In the genomic region with DNA sequence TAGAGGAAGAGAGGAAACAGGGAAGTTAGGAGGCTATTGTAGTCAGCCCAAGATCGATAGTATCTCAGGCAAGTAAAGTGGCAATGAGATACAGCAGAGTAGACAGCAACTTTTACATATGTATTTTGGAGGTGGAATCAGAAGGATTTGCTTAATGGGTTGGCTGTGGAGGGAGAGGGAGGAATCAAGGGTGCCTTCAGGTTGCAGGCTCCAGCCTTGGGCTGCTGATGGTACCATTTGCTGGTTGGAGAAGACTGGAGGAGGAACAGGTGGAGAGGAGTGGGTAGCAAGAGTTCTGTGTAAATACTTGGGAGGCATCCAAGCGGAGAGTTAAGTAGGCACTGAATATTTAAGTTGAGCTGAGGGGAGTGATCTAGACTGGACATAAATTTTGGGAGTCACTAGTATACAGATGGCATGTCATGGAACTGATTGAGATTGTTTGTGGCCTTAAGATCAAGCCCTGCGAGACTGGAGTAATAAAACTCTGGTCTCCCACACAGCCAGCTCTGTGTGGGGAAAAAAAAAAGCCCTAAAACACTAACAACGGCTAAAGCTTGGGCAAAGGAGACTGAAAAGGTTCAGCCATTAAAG, we compare ENCODE assay signal across 1 cellular context.
TF ChIP-seq lines count a peak whose summit lies in the region.

No MANE protein-coding gene starts in this region.

TF ChIP-seq in K562, 482 proteins besides CTCF, POLR2A, EP300 and RAD21 (continued from another document and continues in another):
- TF ChIP-seq, protein P1, sequence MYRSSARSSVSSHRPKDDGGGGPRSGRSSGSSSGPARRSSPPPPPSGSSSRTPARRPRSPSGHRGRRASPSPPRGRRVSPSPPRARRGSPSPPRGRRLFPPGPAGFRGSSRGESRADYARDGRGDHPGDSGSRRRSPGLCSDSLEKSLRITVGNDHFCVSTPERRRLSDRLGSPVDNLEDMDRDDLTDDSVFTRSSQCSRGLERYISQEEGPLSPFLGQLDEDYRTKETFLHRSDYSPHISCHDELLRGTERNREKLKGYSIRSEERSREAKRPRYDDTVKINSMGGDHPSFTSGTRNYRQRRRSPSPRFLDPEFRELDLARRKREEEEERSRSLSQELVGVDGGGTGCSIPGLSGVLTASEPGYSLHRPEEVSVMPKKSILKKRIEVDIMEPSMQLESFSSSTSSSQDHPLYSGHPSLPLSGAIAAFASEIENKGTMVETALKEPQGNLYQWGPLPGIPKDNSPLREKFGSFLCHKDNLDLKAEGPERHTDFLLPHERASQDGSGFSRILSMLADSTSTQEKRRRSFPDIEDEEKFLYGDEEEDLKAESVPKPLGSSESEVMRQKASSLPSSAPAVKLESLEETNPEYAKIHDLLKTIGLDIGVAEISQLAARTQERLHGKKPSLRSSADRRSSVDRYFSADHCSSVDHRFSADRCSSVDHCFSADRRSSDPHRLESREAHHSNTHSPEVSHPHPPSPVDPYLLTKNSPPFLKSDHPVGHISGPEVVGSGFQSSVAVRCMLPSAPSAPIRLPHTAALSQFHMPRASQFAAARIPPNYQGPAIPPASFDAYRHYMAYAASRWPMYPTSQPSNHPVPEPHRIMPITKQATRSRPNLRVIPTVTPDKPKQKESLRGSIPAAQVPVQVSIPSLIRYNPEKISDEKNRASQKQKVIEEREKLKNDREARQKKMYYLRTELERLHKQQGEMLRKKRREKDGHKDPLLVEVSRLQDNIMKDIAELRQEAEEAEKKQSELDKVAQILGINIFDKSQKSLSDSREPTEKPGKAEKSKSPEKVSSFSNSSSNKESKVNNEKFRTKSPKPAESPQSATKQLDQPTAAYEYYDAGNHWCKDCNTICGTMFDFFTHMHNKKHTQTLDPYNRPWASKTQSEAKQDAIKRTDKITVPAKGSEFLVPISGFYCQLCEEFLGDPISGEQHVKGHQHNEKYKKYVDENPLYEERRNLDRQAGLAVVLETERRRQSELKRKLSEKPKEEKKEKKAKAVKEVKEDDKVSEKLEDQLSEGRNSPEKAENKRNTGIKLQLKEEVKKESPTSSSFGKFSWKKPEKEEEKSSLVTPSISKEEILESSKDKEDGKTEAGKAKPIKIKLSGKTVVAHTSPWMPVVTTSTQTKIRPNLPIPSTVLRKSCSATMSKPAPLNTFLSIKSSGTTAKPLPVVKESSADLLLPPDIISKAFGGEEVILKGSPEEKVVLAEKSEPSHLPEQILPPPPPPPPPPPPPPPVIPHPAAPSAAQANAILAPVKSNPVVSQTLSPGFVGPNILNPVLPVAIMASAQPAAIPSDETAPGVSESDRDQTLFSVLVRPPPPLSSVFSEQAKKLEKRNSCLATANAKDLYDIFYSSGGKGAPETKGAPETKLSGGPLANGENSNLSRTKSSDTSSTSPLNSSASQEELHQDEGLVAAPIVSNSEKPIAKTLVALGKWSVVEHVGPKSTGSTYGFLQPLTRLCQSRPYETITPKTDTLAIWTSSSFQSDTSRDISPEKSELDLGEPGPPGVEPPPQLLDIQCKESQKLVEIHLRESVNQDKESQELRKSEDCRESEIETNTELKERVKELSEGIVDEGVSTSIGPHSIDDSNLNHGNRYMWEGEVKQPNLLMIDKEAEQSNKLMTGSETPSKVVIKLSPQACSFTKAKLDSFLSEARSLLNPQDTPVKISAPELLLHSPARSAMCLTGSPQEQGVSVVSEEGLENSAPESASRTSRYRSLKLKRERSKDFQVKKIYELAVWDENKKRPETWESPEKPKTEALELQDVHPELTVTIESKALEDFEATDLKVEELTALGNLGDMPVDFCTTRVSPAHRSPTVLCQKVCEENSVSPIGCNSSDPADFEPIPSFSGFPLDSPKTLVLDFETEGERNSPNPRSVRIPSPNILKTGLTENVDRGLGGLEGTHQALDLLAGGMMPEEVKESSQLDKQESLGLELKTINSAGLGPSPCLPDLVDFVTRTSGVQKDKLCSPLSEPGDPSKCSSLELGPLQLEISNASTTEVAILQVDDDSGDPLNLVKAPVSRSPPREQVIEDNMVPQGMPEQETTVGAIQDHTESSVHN (IDR thresholded peaks at IDR 0.05; ENCODE audit: borderline replicate concordance in 1 of 2, low read depth in 1 of 2) = no peak
- TF ChIP-seq, protein P2, sequence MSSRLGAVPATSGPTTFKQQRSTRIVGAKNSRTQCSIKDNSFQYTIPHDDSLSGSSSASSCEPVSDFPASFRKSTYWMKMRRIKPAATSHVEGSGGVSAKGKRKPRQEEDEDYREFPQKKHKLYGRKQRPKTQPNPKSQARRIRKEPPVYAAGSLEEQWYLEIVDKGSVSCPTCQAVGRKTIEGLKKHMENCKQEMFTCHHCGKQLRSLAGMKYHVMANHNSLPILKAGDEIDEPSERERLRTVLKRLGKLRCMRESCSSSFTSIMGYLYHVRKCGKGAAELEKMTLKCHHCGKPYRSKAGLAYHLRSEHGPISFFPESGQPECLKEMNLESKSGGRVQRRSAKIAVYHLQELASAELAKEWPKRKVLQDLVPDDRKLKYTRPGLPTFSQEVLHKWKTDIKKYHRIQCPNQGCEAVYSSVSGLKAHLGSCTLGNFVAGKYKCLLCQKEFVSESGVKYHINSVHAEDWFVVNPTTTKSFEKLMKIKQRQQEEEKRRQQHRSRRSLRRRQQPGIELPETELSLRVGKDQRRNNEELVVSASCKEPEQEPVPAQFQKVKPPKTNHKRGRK (tag; IDR thresholded peaks at IDR 0.05) = no peak
- TF ChIP-seq DACH1 (IDR thresholded peaks at IDR 0.05; ENCODE audit: partially characterized antibody) = no peak
- TF ChIP-seq ZC3H11A (IDR thresholded peaks at IDR 0.05; ENCODE audit: low read depth, low read length) = no peak
- TF ChIP-seq CBFA2T3 (IDR thresholded peaks at IDR 0.05) = 0 out of 2 replicates have a peak, but pooled peaks have one; percentile 6
- peak; percentile 68 for TF ChIP-seq MEIS2 (IDR thresholded peaks at IDR 0.05; ENCODE audit: partially characterized antibody)
- no peak for TF ChIP-seq ZNF165 (CRISPR knock-in tag; IDR thresholded peaks at IDR 0.05; ENCODE audit: borderline replicate concordance)
- TF ChIP-seq RBM15 (IDR thresholded peaks at IDR 0.05; ENCODE audit: insufficient read depth, low read length) = no peak
- 0 out of 2 replicates have a peak, but pooled peaks have one; percentile 10 for TF ChIP-seq NFIC (IDR thresholded peaks at IDR 0.05)
- TF ChIP-seq IFI16 (CRISPR knock-in tag; IDR thresholded peaks at IDR 0.05) = no peak
- no peak for TF ChIP-seq SETDB1 (IDR thresholded peaks at IDR 0.05; ENCODE audit: low read length)
- TF ChIP-seq, protein P3, sequence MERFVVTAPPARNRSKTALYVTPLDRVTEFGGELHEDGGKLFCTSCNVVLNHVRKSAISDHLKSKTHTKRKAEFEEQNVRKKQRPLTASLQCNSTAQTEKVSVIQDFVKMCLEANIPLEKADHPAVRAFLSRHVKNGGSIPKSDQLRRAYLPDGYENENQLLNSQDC (CRISPR knock-in tag; IDR thresholded peaks at IDR 0.05) = no peak
- TF ChIP-seq, protein P4, sequence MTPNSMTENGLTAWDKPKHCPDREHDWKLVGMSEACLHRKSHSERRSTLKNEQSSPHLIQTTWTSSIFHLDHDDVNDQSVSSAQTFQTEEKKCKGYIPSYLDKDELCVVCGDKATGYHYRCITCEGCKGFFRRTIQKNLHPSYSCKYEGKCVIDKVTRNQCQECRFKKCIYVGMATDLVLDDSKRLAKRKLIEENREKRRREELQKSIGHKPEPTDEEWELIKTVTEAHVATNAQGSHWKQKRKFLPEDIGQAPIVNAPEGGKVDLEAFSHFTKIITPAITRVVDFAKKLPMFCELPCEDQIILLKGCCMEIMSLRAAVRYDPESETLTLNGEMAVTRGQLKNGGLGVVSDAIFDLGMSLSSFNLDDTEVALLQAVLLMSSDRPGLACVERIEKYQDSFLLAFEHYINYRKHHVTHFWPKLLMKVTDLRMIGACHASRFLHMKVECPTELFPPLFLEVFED (CRISPR knock-in tag; conservative IDR thresholded peaks at IDR 0.05) = peak; percentile 79
- TF ChIP-seq, protein P5, sequence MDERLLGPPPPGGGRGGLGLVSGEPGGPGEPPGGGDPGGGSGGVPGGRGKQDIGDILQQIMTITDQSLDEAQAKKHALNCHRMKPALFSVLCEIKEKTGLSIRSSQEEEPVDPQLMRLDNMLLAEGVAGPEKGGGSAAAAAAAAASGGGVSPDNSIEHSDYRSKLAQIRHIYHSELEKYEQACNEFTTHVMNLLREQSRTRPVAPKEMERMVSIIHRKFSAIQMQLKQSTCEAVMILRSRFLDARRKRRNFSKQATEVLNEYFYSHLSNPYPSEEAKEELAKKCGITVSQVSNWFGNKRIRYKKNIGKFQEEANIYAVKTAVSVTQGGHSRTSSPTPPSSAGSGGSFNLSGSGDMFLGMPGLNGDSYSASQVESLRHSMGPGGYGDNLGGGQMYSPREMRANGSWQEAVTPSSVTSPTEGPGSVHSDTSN (CRISPR knock-in tag; IDR thresholded peaks at IDR 0.05; ENCODE audit: low read depth) = no peak
- TF ChIP-seq, protein P5 (tag; conservative IDR thresholded peaks at IDR 0.05; ENCODE audit: low read depth) = peak; percentile 88
- no peak for TF ChIP-seq ZNF445 (CRISPR knock-in tag; IDR thresholded peaks at IDR 0.05; ENCODE audit: low read depth)
- TF ChIP-seq, protein P6, sequence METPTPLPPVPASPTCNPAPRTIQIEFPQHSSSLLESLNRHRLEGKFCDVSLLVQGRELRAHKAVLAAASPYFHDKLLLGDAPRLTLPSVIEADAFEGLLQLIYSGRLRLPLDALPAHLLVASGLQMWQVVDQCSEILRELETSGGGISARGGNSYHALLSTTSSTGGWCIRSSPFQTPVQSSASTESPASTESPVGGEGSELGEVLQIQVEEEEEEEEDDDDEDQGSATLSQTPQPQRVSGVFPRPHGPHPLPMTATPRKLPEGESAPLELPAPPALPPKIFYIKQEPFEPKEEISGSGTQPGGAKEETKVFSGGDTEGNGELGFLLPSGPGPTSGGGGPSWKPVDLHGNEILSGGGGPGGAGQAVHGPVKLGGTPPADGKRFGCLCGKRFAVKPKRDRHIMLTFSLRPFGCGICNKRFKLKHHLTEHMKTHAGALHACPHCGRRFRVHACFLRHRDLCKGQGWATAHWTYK (CRISPR knock-in tag; IDR thresholded peaks at IDR 0.05) = no peak
- no peak for TF ChIP-seq SMAD2 (IDR thresholded peaks at IDR 0.05; ENCODE audit: low read depth, low read length)
- no peak for TF ChIP-seq NRF1 (conservative IDR thresholded peaks at IDR 0.05 in 1 of 2, IDR thresholded peaks at IDR 0.05 in 1 of 2)
- TF ChIP-seq, protein P7, sequence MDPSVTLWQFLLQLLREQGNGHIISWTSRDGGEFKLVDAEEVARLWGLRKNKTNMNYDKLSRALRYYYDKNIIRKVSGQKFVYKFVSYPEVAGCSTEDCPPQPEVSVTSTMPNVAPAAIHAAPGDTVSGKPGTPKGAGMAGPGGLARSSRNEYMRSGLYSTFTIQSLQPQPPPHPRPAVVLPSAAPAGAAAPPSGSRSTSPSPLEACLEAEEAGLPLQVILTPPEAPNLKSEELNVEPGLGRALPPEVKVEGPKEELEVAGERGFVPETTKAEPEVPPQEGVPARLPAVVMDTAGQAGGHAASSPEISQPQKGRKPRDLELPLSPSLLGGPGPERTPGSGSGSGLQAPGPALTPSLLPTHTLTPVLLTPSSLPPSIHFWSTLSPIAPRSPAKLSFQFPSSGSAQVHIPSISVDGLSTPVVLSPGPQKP (CRISPR knock-in tag; IDR thresholded peaks at IDR 0.05) = no peak
- TF ChIP-seq ZNF77 (CRISPR knock-in tag; IDR thresholded peaks at IDR 0.05) = no peak
- TF ChIP-seq POLR3G (IDR thresholded peaks at IDR 0.05; ENCODE audit: extremely low read depth, insufficient read length, insufficient replicate concordance) = no peak
- TF ChIP-seq, protein P8, sequence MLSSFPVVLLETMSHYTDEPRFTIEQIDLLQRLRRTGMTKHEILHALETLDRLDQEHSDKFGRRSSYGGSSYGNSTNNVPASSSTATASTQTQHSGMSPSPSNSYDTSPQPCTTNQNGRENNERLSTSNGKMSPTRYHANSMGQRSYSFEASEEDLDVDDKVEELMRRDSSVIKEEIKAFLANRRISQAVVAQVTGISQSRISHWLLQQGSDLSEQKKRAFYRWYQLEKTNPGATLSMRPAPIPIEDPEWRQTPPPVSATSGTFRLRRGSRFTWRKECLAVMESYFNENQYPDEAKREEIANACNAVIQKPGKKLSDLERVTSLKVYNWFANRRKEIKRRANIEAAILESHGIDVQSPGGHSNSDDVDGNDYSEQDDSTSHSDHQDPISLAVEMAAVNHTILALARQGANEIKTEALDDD (IDR thresholded peaks at IDR 0.05) = no peak
- TF ChIP-seq JUN (IDR thresholded peaks at IDR 0.05; ENCODE audit: borderline replicate concordance, low read depth, low read length) = no peak
- no peak for TF ChIP-seq JUN (CRISPR knock-in tag; IDR thresholded peaks at IDR 0.05; ENCODE audit: borderline replicate concordance)
- TF ChIP-seq SLC30A9 (CRISPR knock-in tag; IDR thresholded peaks at IDR 0.05) = no peak
- 0 out of 2 replicates have a peak, but pooled peaks have one; percentile 23 for TF ChIP-seq ZNF764 (CRISPR knock-in tag; IDR thresholded peaks at IDR 0.05; ENCODE audit: low read depth)
- no peak for TF ChIP-seq ZBTB17 (CRISPR knock-in tag; IDR thresholded peaks at IDR 0.05)
- peak; percentile 50 for TF ChIP-seq POLR2B (IDR thresholded peaks at IDR 0.05; ENCODE audit: low read depth, partially characterized antibody)
- TF ChIP-seq SUPT5H (IDR thresholded peaks at IDR 0.05) = peak; percentile 30; the same call in 1 of the 2 replicates
- TF ChIP-seq TAF7 (tag; IDR thresholded peaks at IDR 0.05) = no peak
- TF ChIP-seq EP400 (IDR thresholded peaks at IDR 0.05) = no peak
- no peak for TF ChIP-seq ZZZ3 (IDR thresholded peaks at IDR 0.05)
- TF ChIP-seq HLTF (IDR thresholded peaks at IDR 0.05) = 0 out of 2 replicates have a peak, but pooled peaks have one; percentile 48
- 0 out of 2 replicates have a peak, but pooled peaks have one; percentile 44 for TF ChIP-seq SMARCE1 (IDR thresholded peaks at IDR 0.05)
- no peak for TF ChIP-seq ZNF766 (CRISPR knock-in tag; conservative IDR thresholded peaks at IDR 0.05)
- peak; percentile 44; the same call in 1 of the 2 replicates for TF ChIP-seq SOX6 (IDR thresholded peaks at IDR 0.05)
- no peak for TF ChIP-seq PHTF2 (CRISPR knock-in tag; IDR thresholded peaks at IDR 0.05)
- TF ChIP-seq NEUROD1 (IDR thresholded peaks at IDR 0.05; ENCODE audit: borderline replicate concordance, low read depth, low read length, partially characterized antibody) = no peak
- TF ChIP-seq TEAD4 (IDR thresholded peaks at IDR 0.05; ENCODE audit: low read length) = no peak
- no peak for TF ChIP-seq TEAD4 (CRISPR knock-in tag; IDR thresholded peaks at IDR 0.05; ENCODE audit: borderline replicate concordance)
- no peak for TF ChIP-seq ZNF717 (CRISPR knock-in tag; IDR thresholded peaks at IDR 0.05)
